ENCODE assay signal across 17 cellular contexts in genomic region chr11:67283490-67283963, GRCh38. TPM values are rescaled to one million over a fixed set of nuclear protein-coding genes. Genes with fewer than 3 reads are reported as not detected.
DNase-seq lines count a peak whose midpoint lies in the region; ATAC-seq and FAIRE-seq lines count a peak whose summit lies in the region.
"Had no signal": no experiment of that assay in that cellular context is flagged by ENCODE, and none has a peak within 500 bp of the region (broad histone marks: within the 10 kb centered on the region; RNA-seq: fewer than 3 reads in every experiment).

No MANE protein-coding gene starts in this region.

- no peak overlapping the region for H2AFZ ChIP-seq in Karpas-422 (ENCODE audit: low read length)

- peaks cover 63% of the 10 kb centered on the region for H3K36me3 Mint-ChIP-seq in activated CD4-positive, alpha-beta T cell treated with anti-CD3 and anti-CD28 coated beads, Interleukin-2, amount 10 ng/mL, durations not matched to agents 7 days and 5 days (ENCODE audit: low read depth)
- peaks cover 100% of the 10 kb centered on the region for H3K36me3 Mint-ChIP-seq in stimulated activated effector memory CD8-positive, alpha-beta T cell treated with anti-CD3 and anti-CD28 coated beads, Interleukin-12 subunit alpha, Interleukin-12 subunit beta, amount 100 ng/mL, for 72 hours

- H3K9me3 ChIP-seq in SK-N-MC (ENCODE audit: low read depth, low read length) (no peaks in the 10 kb centered on the region), Karpas-422 (ENCODE audit: low read length) (no peaks in the 10 kb centered on the region), small intestine (ENCODE audit: control insufficient read depth, low read depth) (no peaks in the 10 kb centered on the region)
- H3K9me3 ChIP-seq: HAP-1 had no signal

- H3K27ac Mint-ChIP-seq in activated CD4-positive, alpha-beta T cell treated with anti-CD3 and anti-CD28 coated beads, Interleukin-2, amount 10 ng/mL, durations not matched to agents 7 days and 5 days: peak overlapping the region; percentile 19
- peak overlapping the region; percentile 72 for H3K27ac Mint-ChIP-seq in stimulated activated effector memory CD8-positive, alpha-beta T cell treated with anti-CD3 and anti-CD28 coated beads, Interleukin-12 subunit alpha, Interleukin-12 subunit beta, amount 100 ng/mL, for 72 hours
- H3K27ac Mint-ChIP-seq: memory B cell had no signal

- CTCF ChIA-PET in activated CD4-positive, alpha-beta T cell treated with anti-CD3 and anti-CD28 coated beads, Interleukin-2, amount 10 ng/mL, durations not matched to agents 7 days and 5 days (lab: Charles Lee): interaction anchor here (0.7 to 3.9 kb wide), 5 partner anchors 12 to 34 kb away, joined by 3 to 36 read pairs (median 8); no protein-coding TSS in a partner anchor

- H4K20me1 ChIP-seq in Karpas-422 (ENCODE audit: insufficient read depth, low read depth, low read length): no peaks in the 10 kb centered on the region

- H3K4me3 Mint-ChIP-seq in activated CD4-positive, alpha-beta T cell treated with anti-CD3 and anti-CD28 coated beads, Interleukin-2, amount 10 ng/mL, durations not matched to agents 7 days and 5 days: no peak overlapping the region
- H3K4me3 Mint-ChIP-seq in stimulated activated effector memory CD8-positive, alpha-beta T cell treated with anti-CD3 and anti-CD28 coated beads, Interleukin-12 subunit alpha, Interleukin-12 subunit beta, amount 100 ng/mL, for 72 hours: no peak overlapping the region
- H3K4me3 Mint-ChIP-seq: memory B cell; T-helper 1 cell treated with Interleukin-12 subunit alpha and Interleukin-12 subunit beta and Interleukin-4 antibody, amounts not matched to agents 30 μg/mL and 1 μg/mL, for 36 hours had no signal

- H3K79me2 ChIP-seq in Karpas-422 (ENCODE audit: low read length): peaks cover 6% of the 10 kb centered on the region

- H3K9ac ChIP-seq in SK-N-MC (ENCODE audit: insufficient read length) (no peak overlapping the region), Karpas-422 (ENCODE audit: low read length) (no peak overlapping the region)

- H3K4me1 ChIP-seq in Karpas-422 (ENCODE audit: low read length) (peaks cover 26% of the 10 kb centered on the region), small intestine (ENCODE audit: control insufficient read depth in 2 of 2, insufficient read depth in 1 of 2, low read depth in 1 of 2, low read length in 1 of 2) (peaks cover 3 to 5% of the 10 kb centered on the region in 2 donors)

- H3K4me1 Mint-ChIP-seq in activated CD4-positive, alpha-beta T cell treated with anti-CD3 and anti-CD28 coated beads, Interleukin-2, amount 10 ng/mL, durations not matched to agents 7 days and 5 days: peaks cover 69% of the 10 kb centered on the region
- H3K4me1 Mint-ChIP-seq in stimulated activated effector memory CD8-positive, alpha-beta T cell treated with anti-CD3 and anti-CD28 coated beads, Interleukin-12 subunit alpha, Interleukin-12 subunit beta, amount 100 ng/mL, for 72 hours: peaks cover 72% of the 10 kb centered on the region

- no peak for FAIRE-seq in small intestine (lab: Jason Lieb, UNC)
- FAIRE-seq: A204.1 had no signal

- H3K9me2 ChIP-seq in Karpas-422 (replicated peaks; ENCODE audit: insufficient read depth, low read length): no peaks in the 10 kb centered on the region

- no peak for DNase-seq in activated CD4-positive, alpha-beta T cell treated with anti-CD3 and anti-CD28 coated beads, Interleukin-2, amount 10 ng/mL, durations not matched to agents 7 days and 5 days
- no peak for DNase-seq in activated CD4-positive, alpha-beta T cell treated with anti-CD3 and anti-CD28 coated beads for 48 hours
- no peak for DNase-seq in SK-N-MC (ENCODE audit: low read depth, low spot score)
- DNase-seq in left cardiac atrium: peak; percentile 34
- no peak for DNase-seq in stimulated activated effector memory CD8-positive, alpha-beta T cell treated with anti-CD3 and anti-CD28 coated beads, Interleukin-12 subunit alpha, Interleukin-12 subunit beta, amount 100 ng/mL, for 72 hours (ENCODE audit: low spot score in 2 of 2)
- no peak for DNase-seq in Karpas-422
- DNase-seq in small intestine: no peak
- no peak for DNase-seq in stimulated activated CD4-positive, alpha-beta T cell treated with anti-CD3 and anti-CD28 coated beads, Interleukin-4, amount 100 ng/mL, for 24 hours
- DNase-seq: amniotic stem cell; DMS153; IMR-90; NCI-H1930; NK-92 treated with Interleukin-12 subunit alpha and Interleukin-12 subunit beta, amount 100 ng/mL, for 24 hours had no signal

- intact Hi-C loops in left cardiac atrium (cut with DNase I): no loop called here

- no peaks in the 10 kb centered on the region for H3K9me3 Mint-ChIP-seq in activated CD4-positive, alpha-beta T cell treated with anti-CD3 and anti-CD28 coated beads, Interleukin-2, amount 10 ng/mL, durations not matched to agents 7 days and 5 days
- H3K9me3 Mint-ChIP-seq in stimulated activated effector memory CD8-positive, alpha-beta T cell treated with anti-CD3 and anti-CD28 coated beads, Interleukin-12 subunit alpha, Interleukin-12 subunit beta, amount 100 ng/mL, for 72 hours: no peaks in the 10 kb centered on the region
- H3K9me3 Mint-ChIP-seq: memory B cell; T-helper 1 cell treated with Interleukin-12 subunit alpha and Interleukin-12 subunit beta and Interleukin-4 antibody, amounts not matched to agents 30 μg/mL and 1 μg/mL, for 36 hours had no signal

- H3K4me2 ChIP-seq in Karpas-422 (ENCODE audit: low read depth, low read length, poor library complexity, severe bottlenecking): no peak overlapping the region

- ATAC-seq in left cardiac atrium: peak in 1 of 2 donors; percentile 13
- no peak for ATAC-seq in stimulated activated effector memory CD8-positive, alpha-beta T cell treated with anti-CD3 and anti-CD28 coated beads, Interleukin-12 subunit alpha, Interleukin-12 subunit beta, amount 100 ng/mL, for 72 hours

- H3K4me3 ChIP-seq in SK-N-MC (no peak overlapping the region), Karpas-422 (ENCODE audit: low read length) (no peak overlapping the region), small intestine (ENCODE audit: low read depth in 1 of 2, low read length in 2 of 2) (no peak overlapping the region)
- H3K4me3 ChIP-seq: HAP-1 had no signal

- H3K27ac ChIP-seq in SK-N-MC: peak overlapping the region; percentile 19; the same call in 1 of the 2 replicates
- no peak overlapping the region for H3K27ac ChIP-seq in Karpas-422 (ENCODE audit: low read length)
- H3K27ac ChIP-seq in small intestine (ENCODE audit: low read depth in 1 of 2, low read length in 1 of 2): no peak overlapping the region

- H3K27me3 ChIP-seq in Karpas-422 (ENCODE audit: low read length) (no peaks in the 10 kb centered on the region), small intestine (ENCODE audit: control insufficient read depth in 2 of 2, insufficient read depth in 2 of 2, low read length in 2 of 2) (no peaks in the 10 kb centered on the region)

- 83 to 90% (median 86%) methylated on average over 13 of the region's 13 CpGs for WGBS in small intestine, 3 donors

- H3K27me3 Mint-ChIP-seq in activated CD4-positive, alpha-beta T cell treated with anti-CD3 and anti-CD28 coated beads, Interleukin-2, amount 10 ng/mL, durations not matched to agents 7 days and 5 days: no peaks in the 10 kb centered on the region
- H3K27me3 Mint-ChIP-seq: memory B cell had no signal

- H3K36me3 ChIP-seq in SK-N-MC (ENCODE audit: insufficient read depth, low read length) (peaks cover 56% of the 10 kb centered on the region), Karpas-422 (ENCODE audit: insufficient read depth, low read length) (peaks cover 11% of the 10 kb centered on the region; the same call in 1 of the 2 replicates), small intestine (ENCODE audit: control insufficient read depth in 2 of 2, insufficient read depth in 2 of 2, low read length in 2 of 2) (peaks cover 27 to 50% of the 10 kb centered on the region in 2 donors)

- POLR2A ChIA-PET in activated CD4-positive, alpha-beta T cell treated with anti-CD3 and anti-CD28 coated beads, Interleukin-2, amount 10 ng/mL, durations not matched to agents 7 days and 5 days (lab: Charles Lee): no interaction called here

RNA-seq across cellular contexts. Expression of gene ANKRD13D, which starts 5.6 kb away (rescaled TPM):
- 100 to 1,000 TPM; 135 to 194 TPM for total RNA-seq in activated CD4-positive, alpha-beta T cell treated with anti-CD3 and anti-CD28 coated beads, Interleukin-2, amount 10 ng/mL, durations not matched to agents 7 days and 5 days
- total RNA-seq in left cardiac atrium: 10 to 100 TPM; 22.1 to 22.6 TPM
- 31.3 and 91.8 TPM in 2 replicates for total RNA-seq in Karpas-422 (2014; rRNA removed; shearing (Covaris generic); ENCODE audit: low replicate concordance)
- 10 to 100 TPM in 2 of 3 donors, 1 to 10 TPM in 1; 7.8 to 24.1 (median 16.2) TPM for polyA plus RNA-seq in small intestine

RNA-seq across cellular contexts. Expression of gene GRK2, which starts 17.3 kb away (rescaled TPM):
- 100 to 1,000 TPM; 306 to 324 TPM for total RNA-seq in activated CD4-positive, alpha-beta T cell treated with anti-CD3 and anti-CD28 coated beads, Interleukin-2, amount 10 ng/mL, durations not matched to agents 7 days and 5 days
- total RNA-seq in left cardiac atrium: 10 to 100 TPM; 51.6 to 52.6 TPM
- total RNA-seq in Karpas-422 (2014; rRNA removed; shearing (Covaris generic); ENCODE audit: low replicate concordance): 94.7 and 190 TPM in 2 replicates
- 100 to 1,000 TPM in 2 of 3 donors, 10 to 100 TPM in 1; 97.4 to 153 (median 106) TPM for polyA plus RNA-seq in small intestine

RNA-seq across cellular contexts. Expression of gene SSH3, which starts 19.8 kb away (rescaled TPM):
- total RNA-seq in activated CD4-positive, alpha-beta T cell treated with anti-CD3 and anti-CD28 coated beads, Interleukin-2, amount 10 ng/mL, durations not matched to agents 7 days and 5 days: 1 to 10 TPM; 8.2 to 9.6 TPM
- 10 to 100 TPM; 18.1 to 22.2 TPM for total RNA-seq in left cardiac atrium
- total RNA-seq in Karpas-422 (2014; rRNA removed; shearing (Covaris generic); ENCODE audit: low replicate concordance): 0.61 and 0.82 TPM in 2 replicates
- polyA plus RNA-seq in small intestine: 10 to 100 TPM; 27.5 to 55.2 (median 29.7) TPM
